In genomic region chr6:124119591-124119990, GRCh38 we compare ENCODE assay signal across 15 cellular contexts.
DNase-seq lines count a peak whose midpoint lies in the region; ATAC-seq lines count a peak whose summit lies in the region.
"Had no signal": no experiment of that assay in that cellular context is flagged by ENCODE, and none has a peak within 500 bp of the region (broad histone marks: within the 10 kb centered on the region; RNA-seq: fewer than 3 reads in every experiment).

No MANE protein-coding gene starts in this region.

- ATAC-seq in left colon = no peak
- no peak for ATAC-seq in GM21423 (IDR thresholded peaks at IDR 0.05; ENCODE audit: unreplicated experiment)
- ATAC-seq: naive thymus-derived CD8-positive, alpha-beta T cell had no signal

- intact Hi-C loops in left colon (cut with DNase I, micrococcal nuclease) = no loop called here

- DNase-seq in DMS 273 (lab: John Stamatoyannopoulos, UW; ENCODE audit: unreplicated experiment) (peak; percentile 83), NCI-H1105 (lab: John Stamatoyannopoulos, UW) (peak; percentile 33), NCI-H345 (lab: John Stamatoyannopoulos, UW) (peak; percentile 77), cerebellar cortex (ENCODE audit: low spot score) (peak; percentile 78), left colon (no peak)
- DNase-seq in stimulated activated CD4-positive, alpha-beta T cell treated with anti-CD3 and anti-CD28 coated beads, Interleukin-12 subunit alpha, Interleukin-12 subunit beta, amount 100 ng/mL, for 4 hours = no peak
- DNase-seq in activated CD4-positive, alpha-beta T cell treated with anti-CD3 and anti-CD28 coated beads, Interleukin-2, amount 50 U/mL, for 4 hours = no peak
- DNase-seq: activated CD4-positive, alpha-beta T cell treated with anti-CD3 and anti-CD28 coated beads, Interleukin-2, amount 10 ng/mL, durations not matched to agents 7 days and 5 days; activated naive CD4-positive, alpha-beta T cell; CD4-positive, alpha-beta T cell; MV-4-11; naive thymus-derived CD8-positive, alpha-beta T cell; stimulated activated CD4-positive, alpha-beta T cell treated with anti-CD3 and anti-CD28 coated beads, Interleukin-4, amount 100 ng/mL, for 4 hours; SW 1271 had no signal

Comparison
In these comparisons a context has a peak if more than half of its experiments do, and no peak if none do; other contexts are left out.
1. DNase-seq: peak in DMS 273 (single experiment), NCI-H1105 (single experiment), NCI-H345 (single experiment) and cerebellar cortex (single experiment); none in left colon (0 of 2), stimulated activated CD4-positive, alpha-beta T cell treated with anti-CD3 and anti-CD28 coated beads, Interleukin-12 subunit alpha, Interleukin-12 subunit beta, amount 100 ng/mL, for 4 hours (single experiment) and activated CD4-positive, alpha-beta T cell treated with anti-CD3 and anti-CD28 coated beads, Interleukin-2, amount 50 U/mL, for 4 hours (0 of 2).